In genomic region chr3:148211725-148212124, GRCh38 we compare ENCODE assay signal across 1 cellular context.
TF ChIP-seq lines count a peak whose summit lies in the region.

No MANE protein-coding gene starts in this region.

TF ChIP-seq in GM12878, 131 proteins besides CTCF, POLR2A, EP300 and RAD21 (continued from another document and continues in another):
- no peak for TF ChIP-seq BCLAF1 (IDR thresholded peaks at IDR 0.05)
- no peak for TF ChIP-seq ZBTB40 (IDR thresholded peaks at IDR 0.05; ENCODE audit: borderline replicate concordance)
- no peak for TF ChIP-seq SIX5 (IDR thresholded peaks at IDR 0.05; ENCODE audit: low read depth, low read length, severe bottlenecking)
- no peak for TF ChIP-seq PAX8 (IDR thresholded peaks at IDR 0.05)
- TF ChIP-seq SREBF2 (IDR thresholded peaks at IDR 0.05; ENCODE audit: low read length): no peak
- TF ChIP-seq PKNOX1 (IDR thresholded peaks at IDR 0.05): no peak
- no peak for TF ChIP-seq NFYA (IDR thresholded peaks at IDR 0.05; ENCODE audit: borderline replicate concordance, low read depth, low read length)
- TF ChIP-seq PAX5 (IDR thresholded peaks at IDR 0.05; ENCODE audit: borderline replicate concordance, low read depth, low read length): no peak
- TF ChIP-seq NFIC (IDR thresholded peaks at IDR 0.05; ENCODE audit: low read depth, low read length): no peak
- TF ChIP-seq GABPA (IDR thresholded peaks at IDR 0.05; ENCODE audit: low read depth): no peak
- no peak for TF ChIP-seq ZBTB33 (IDR thresholded peaks at IDR 0.05)
- TF ChIP-seq ZNF687 (IDR thresholded peaks at IDR 0.05): no peak; the same call in 1 of the 2 replicates
- 0 out of 2 replicates have a peak, but pooled peaks have one; percentile 19 for TF ChIP-seq ZNF24 (IDR thresholded peaks at IDR 0.05)
- no peak for TF ChIP-seq IRF5 (IDR thresholded peaks at IDR 0.05; ENCODE audit: borderline replicate concordance)
- TF ChIP-seq JUND (IDR thresholded peaks at IDR 0.05; ENCODE audit: low read depth, low read length): no peak
- TF ChIP-seq NR2F1 (conservative IDR thresholded peaks at IDR 0.05): peak; percentile 93
- no peak for TF ChIP-seq MYB (IDR thresholded peaks at IDR 0.05; ENCODE audit: borderline replicate concordance, low read depth, low read length)
- no peak for TF ChIP-seq RELA (IDR thresholded peaks at IDR 0.05; ENCODE audit: borderline replicate concordance, partially characterized antibody)
- peak; percentile 56; the same call in 1 of the 2 replicates for TF ChIP-seq ZNF217 (IDR thresholded peaks at IDR 0.05)
- TF ChIP-seq CREM (IDR thresholded peaks at IDR 0.05; ENCODE audit: low read depth): no peak
- TF ChIP-seq NR2C2 (IDR thresholded peaks at IDR 0.05; ENCODE audit: borderline replicate concordance, control insufficient read depth, insufficient read length, low read depth): no peak
- TF ChIP-seq ZBED1 (IDR thresholded peaks at IDR 0.05; ENCODE audit: borderline replicate concordance): no peak
- TF ChIP-seq GATAD2B (conservative IDR thresholded peaks at IDR 0.05; ENCODE audit: low read depth): peak; percentile 57; the same call in 1 of the 2 replicates
- TF ChIP-seq FOXM1 (IDR thresholded peaks at IDR 0.05; ENCODE audit: low read depth, low read length): no peak
- TF ChIP-seq IKZF2 (IDR thresholded peaks at IDR 0.05): peak; percentile 88 to 89
- no peak for TF ChIP-seq WRNIP1 (IDR thresholded peaks at IDR 0.05; ENCODE audit: borderline replicate concordance, low read depth, low read length)
- TF ChIP-seq SP1 (IDR thresholded peaks at IDR 0.05; ENCODE audit: low read depth, low read length): no peak
- no peak for TF ChIP-seq ZNF274 (IDR thresholded peaks at IDR 0.05; ENCODE audit: insufficient read depth, insufficient read length)
- TF ChIP-seq MAX (IDR thresholded peaks at IDR 0.05; ENCODE audit: low read depth, low read length): no peak
- TF ChIP-seq CEBPZ (IDR thresholded peaks at IDR 0.05; ENCODE audit: low read depth, low read length): no peak
- TF ChIP-seq MYC (IDR thresholded peaks at IDR 0.05; ENCODE audit: insufficient read depth, insufficient read length, insufficient replicate concordance, low read length, severe bottlenecking): no peak
- no peak for TF ChIP-seq HSF1 (IDR thresholded peaks at IDR 0.05; ENCODE audit: low read depth, low read length)
- TF ChIP-seq EGR1 (IDR thresholded peaks at IDR 0.05; ENCODE audit: borderline replicate concordance in 1 of 2, low read depth in 2 of 2, low read length in 2 of 2): no peak
- TF ChIP-seq MEF2A (IDR thresholded peaks at IDR 0.05; ENCODE audit: insufficient read depth, low read depth, low read length): no peak
- no peak for TF ChIP-seq NRF1 (conservative IDR thresholded peaks at IDR 0.05; ENCODE audit: low read depth, low read length)
- 0 out of 2 replicates have a peak, but pooled peaks have one; percentile 11 for TF ChIP-seq NR2C1 (IDR thresholded peaks at IDR 0.05)
- TF ChIP-seq NFXL1 (IDR thresholded peaks at IDR 0.05; ENCODE audit: borderline replicate concordance): no peak
- no peak for TF ChIP-seq TBL1XR1 (IDR thresholded peaks at IDR 0.05; ENCODE audit: low read depth, low read length)
- no peak for TF ChIP-seq CBX3 (IDR thresholded peaks at IDR 0.05; ENCODE audit: borderline replicate concordance, low read depth)
